1 cellular context compared by ENCODE assay signal in genomic region chr14:105197274-105197673, GRCh38.
TF ChIP-seq lines count a peak whose summit lies in the region.

No MANE protein-coding gene starts in this region.

TF ChIP-seq in GM12878, 131 proteins besides CTCF, POLR2A, EP300 and RAD21:
- TF ChIP-seq JUNB (IDR thresholded peaks at IDR 0.05) (no peak), SREBF1 (IDR thresholded peaks at IDR 0.05; ENCODE audit: low read length) (no peak), ZNF274 (IDR thresholded peaks at IDR 0.05; ENCODE audit: insufficient read depth, insufficient read length) (no peak), FOXM1 (IDR thresholded peaks at IDR 0.05; ENCODE audit: low read depth, low read length) (no peak), MTA2 (IDR thresholded peaks at IDR 0.05; ENCODE audit: low read depth) (no peak), BCLAF1 (IDR thresholded peaks at IDR 0.05) (no peak), CBX5 (IDR thresholded peaks at IDR 0.05; ENCODE audit: low read depth) (no peak), SPI1 (IDR thresholded peaks at IDR 0.05; ENCODE audit: borderline replicate concordance, insufficient read depth, low read depth, low read length) (no peak), TCF7 (IDR thresholded peaks at IDR 0.05; ENCODE audit: borderline replicate concordance) (no peak), ASH2L (IDR thresholded peaks at IDR 0.05; ENCODE audit: borderline replicate concordance, low read depth) (no peak), SKIL (IDR thresholded peaks at IDR 0.05; ENCODE audit: low read depth, poor library complexity, severe bottlenecking) (no peak), DPF2 (IDR thresholded peaks at IDR 0.05) (no peak)
